In the genomic region with DNA sequence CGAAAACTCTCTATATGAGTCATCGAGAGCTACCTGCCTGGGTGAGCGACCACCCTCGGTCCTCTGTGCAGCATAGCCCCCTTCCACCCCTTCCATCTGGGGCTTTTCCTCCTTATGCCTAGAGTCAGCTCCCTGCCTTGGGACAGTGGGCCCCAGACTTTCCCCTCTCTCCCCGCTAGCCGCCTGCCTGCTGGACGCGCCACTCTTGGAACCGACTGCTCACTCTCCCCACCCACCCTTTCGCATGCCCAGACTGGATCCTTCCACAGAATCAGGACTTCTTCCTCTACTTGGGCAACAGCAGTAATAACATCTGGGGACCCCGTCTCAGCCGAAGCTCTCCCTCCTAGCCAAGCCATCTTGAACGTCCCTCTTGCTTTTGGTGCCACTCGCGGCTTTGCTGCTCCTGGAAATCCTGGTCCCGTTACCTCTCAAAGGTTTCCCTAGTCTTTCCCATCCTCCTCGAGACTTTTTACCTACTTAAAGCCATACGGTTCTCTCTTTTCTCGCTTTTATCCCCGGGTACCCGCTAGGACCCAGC, we compare ENCODE assay signal across 1 cellular context.
A peak's percentile ranks its signal among the peaks of the same experiment; 100 is the strongest.
TF ChIP-seq lines count a peak whose summit lies in the region.

No MANE protein-coding gene starts in this region.

TF ChIP-seq in HepG2, 621 proteins besides CTCF, POLR2A, EP300 and RAD21 (continued from another document and continues in another):
- TF ChIP-seq, protein P1, sequence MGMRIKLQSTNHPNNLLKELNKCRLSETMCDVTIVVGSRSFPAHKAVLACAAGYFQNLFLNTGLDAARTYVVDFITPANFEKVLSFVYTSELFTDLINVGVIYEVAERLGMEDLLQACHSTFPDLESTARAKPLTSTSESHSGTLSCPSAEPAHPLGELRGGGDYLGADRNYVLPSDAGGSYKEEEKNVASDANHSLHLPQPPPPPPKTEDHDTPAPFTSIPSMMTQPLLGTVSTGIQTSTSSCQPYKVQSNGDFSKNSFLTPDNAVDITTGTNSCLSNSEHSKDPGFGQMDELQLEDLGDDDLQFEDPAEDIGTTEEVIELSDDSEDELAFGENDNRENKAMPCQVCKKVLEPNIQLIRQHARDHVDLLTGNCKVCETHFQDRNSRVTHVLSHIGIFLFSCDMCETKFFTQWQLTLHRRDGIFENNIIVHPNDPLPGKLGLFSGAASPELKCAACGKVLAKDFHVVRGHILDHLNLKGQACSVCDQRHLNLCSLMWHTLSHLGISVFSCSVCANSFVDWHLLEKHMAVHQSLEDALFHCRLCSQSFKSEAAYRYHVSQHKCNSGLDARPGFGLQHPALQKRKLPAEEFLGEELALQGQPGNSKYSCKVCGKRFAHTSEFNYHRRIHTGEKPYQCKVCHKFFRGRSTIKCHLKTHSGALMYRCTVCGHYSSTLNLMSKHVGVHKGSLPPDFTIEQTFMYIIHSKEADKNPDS (CRISPR knock-in tag; IDR thresholded peaks at IDR 0.05) = 0 out of 2 replicates have a peak, but pooled peaks have one; percentile 44
- TF ChIP-seq, protein P2, sequence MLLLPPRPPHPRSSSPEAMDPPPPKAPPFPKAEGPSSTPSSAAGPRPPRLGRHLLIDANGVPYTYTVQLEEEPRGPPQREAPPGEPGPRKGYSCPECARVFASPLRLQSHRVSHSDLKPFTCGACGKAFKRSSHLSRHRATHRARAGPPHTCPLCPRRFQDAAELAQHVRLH (CRISPR knock-in tag; IDR thresholded peaks at IDR 0.05; ENCODE audit: borderline replicate concordance, low read depth) = no peak
- TF ChIP-seq U2AF1 (optimal IDR thresholded peaks at IDR 0.05; ENCODE audit: low read depth, low read length) = no peak
- no peak for TF ChIP-seq ZNF451 (CRISPR knock-in tag; IDR thresholded peaks at IDR 0.05)
- no peak for TF ChIP-seq HNRNPUL1 (IDR thresholded peaks at IDR 0.05; ENCODE audit: low read depth, low read length)
- TF ChIP-seq ZNF550 (CRISPR knock-in tag; IDR thresholded peaks at IDR 0.05; ENCODE audit: borderline replicate concordance) = 0 out of 2 replicates have a peak, but pooled peaks have one; percentile 41
- TF ChIP-seq NRL (CRISPR knock-in tag; IDR thresholded peaks at IDR 0.05; ENCODE audit: borderline replicate concordance) = no peak
- TF ChIP-seq WIZ (CRISPR knock-in tag; IDR thresholded peaks at IDR 0.05) = no peak
- TF ChIP-seq, protein P3, sequence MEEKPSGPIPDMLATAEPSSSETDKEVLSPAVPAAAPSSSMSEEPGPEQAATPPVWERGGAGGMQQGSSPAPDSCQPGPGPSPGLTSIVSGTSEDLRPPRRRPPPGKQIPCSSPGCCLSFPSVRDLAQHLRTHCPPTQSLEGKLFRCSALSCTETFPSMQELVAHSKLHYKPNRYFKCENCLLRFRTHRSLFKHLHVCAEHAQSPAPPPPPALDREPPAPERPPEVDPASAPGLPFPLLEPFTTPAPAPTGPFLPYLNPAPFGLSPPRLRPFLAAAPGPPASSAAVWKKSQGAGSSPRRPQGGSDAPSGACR (CRISPR knock-in tag; IDR thresholded peaks at IDR 0.05) = peak; percentile 39; the same call in 1 of the 2 replicates
- TF ChIP-seq CEBPG (CRISPR knock-in tag; IDR thresholded peaks at IDR 0.05) = no peak
- no peak for TF ChIP-seq ZNF350 (CRISPR knock-in tag; IDR thresholded peaks at IDR 0.05; ENCODE audit: borderline replicate concordance, low read depth)
- TF ChIP-seq TSC22D2 (CRISPR knock-in tag; IDR thresholded peaks at IDR 0.05; ENCODE audit: borderline replicate concordance) = no peak
- TF ChIP-seq, protein P4, sequence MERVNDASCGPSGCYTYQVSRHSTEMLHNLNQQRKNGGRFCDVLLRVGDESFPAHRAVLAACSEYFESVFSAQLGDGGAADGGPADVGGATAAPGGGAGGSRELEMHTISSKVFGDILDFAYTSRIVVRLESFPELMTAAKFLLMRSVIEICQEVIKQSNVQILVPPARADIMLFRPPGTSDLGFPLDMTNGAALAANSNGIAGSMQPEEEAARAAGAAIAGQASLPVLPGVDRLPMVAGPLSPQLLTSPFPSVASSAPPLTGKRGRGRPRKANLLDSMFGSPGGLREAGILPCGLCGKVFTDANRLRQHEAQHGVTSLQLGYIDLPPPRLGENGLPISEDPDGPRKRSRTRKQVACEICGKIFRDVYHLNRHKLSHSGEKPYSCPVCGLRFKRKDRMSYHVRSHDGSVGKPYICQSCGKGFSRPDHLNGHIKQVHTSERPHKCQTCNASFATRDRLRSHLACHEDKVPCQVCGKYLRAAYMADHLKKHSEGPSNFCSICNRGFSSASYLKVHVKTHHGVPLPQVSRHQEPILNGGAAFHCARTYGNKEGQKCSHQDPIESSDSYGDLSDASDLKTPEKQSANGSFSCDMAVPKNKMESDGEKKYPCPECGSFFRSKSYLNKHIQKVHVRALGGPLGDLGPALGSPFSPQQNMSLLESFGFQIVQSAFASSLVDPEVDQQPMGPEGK (CRISPR knock-in tag; IDR thresholded peaks at IDR 0.05) = no peak
- no peak for TF ChIP-seq ZHX2 (IDR thresholded peaks at IDR 0.05; ENCODE audit: low read depth)
- TF ChIP-seq ZHX2 (CRISPR knock-in tag; IDR thresholded peaks at IDR 0.05; ENCODE audit: borderline replicate concordance) = 0 out of 2 replicates have a peak, but pooled peaks have one; percentile 13
- TF ChIP-seq, protein P5, sequence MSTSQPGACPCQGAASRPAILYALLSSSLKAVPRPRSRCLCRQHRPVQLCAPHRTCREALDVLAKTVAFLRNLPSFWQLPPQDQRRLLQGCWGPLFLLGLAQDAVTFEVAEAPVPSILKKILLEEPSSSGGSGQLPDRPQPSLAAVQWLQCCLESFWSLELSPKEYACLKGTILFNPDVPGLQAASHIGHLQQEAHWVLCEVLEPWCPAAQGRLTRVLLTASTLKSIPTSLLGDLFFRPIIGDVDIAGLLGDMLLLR (CRISPR knock-in tag; IDR thresholded peaks at IDR 0.05) = no peak
- no peak for TF ChIP-seq THYN1 (CRISPR knock-in tag; IDR thresholded peaks at IDR 0.05; ENCODE audit: borderline replicate concordance, low read depth)
- no peak for TF ChIP-seq MED1 (CRISPR knock-in tag; IDR thresholded peaks at IDR 0.05)
- no peak for TF ChIP-seq ZNF101 (CRISPR knock-in tag; IDR thresholded peaks at IDR 0.05; ENCODE audit: borderline replicate concordance, low read depth)
- no peak for TF ChIP-seq USF2 (IDR thresholded peaks at IDR 0.05; ENCODE audit: low read depth, low read length)
- TF ChIP-seq USF2 (CRISPR knock-in tag; IDR thresholded peaks at IDR 0.05; ENCODE audit: borderline replicate concordance) = no peak
- TF ChIP-seq, protein P6, sequence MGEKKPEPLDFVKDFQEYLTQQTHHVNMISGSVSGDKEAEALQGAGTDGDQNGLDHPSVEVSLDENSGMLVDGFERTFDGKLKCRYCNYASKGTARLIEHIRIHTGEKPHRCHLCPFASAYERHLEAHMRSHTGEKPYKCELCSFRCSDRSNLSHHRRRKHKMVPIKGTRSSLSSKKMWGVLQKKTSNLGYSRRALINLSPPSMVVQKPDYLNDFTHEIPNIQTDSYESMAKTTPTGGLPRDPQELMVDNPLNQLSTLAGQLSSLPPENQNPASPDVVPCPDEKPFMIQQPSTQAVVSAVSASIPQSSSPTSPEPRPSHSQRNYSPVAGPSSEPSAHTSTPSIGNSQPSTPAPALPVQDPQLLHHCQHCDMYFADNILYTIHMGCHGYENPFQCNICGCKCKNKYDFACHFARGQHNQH (CRISPR knock-in tag; IDR thresholded peaks at IDR 0.05) = no peak
- TF ChIP-seq MAF1 (CRISPR knock-in tag; IDR thresholded peaks at IDR 0.05; ENCODE audit: borderline replicate concordance) = no peak
- TF ChIP-seq SRSF9 (IDR thresholded peaks at IDR 0.05; ENCODE audit: borderline replicate concordance, insufficient read depth, low read depth, low read length, poor library complexity, severe bottlenecking) = no peak
- no peak for TF ChIP-seq REST (IDR thresholded peaks at IDR 0.05; ENCODE audit: borderline replicate concordance in 1 of 2, low read depth in 1 of 2, low read length in 2 of 2)
- no peak for TF ChIP-seq MYPOP (CRISPR knock-in tag; IDR thresholded peaks at IDR 0.05)
- TF ChIP-seq RELA (CRISPR knock-in tag; IDR thresholded peaks at IDR 0.05) = 0 out of 2 replicates have a peak, but pooled peaks have one; percentile 4
